In the genomic region with DNA sequence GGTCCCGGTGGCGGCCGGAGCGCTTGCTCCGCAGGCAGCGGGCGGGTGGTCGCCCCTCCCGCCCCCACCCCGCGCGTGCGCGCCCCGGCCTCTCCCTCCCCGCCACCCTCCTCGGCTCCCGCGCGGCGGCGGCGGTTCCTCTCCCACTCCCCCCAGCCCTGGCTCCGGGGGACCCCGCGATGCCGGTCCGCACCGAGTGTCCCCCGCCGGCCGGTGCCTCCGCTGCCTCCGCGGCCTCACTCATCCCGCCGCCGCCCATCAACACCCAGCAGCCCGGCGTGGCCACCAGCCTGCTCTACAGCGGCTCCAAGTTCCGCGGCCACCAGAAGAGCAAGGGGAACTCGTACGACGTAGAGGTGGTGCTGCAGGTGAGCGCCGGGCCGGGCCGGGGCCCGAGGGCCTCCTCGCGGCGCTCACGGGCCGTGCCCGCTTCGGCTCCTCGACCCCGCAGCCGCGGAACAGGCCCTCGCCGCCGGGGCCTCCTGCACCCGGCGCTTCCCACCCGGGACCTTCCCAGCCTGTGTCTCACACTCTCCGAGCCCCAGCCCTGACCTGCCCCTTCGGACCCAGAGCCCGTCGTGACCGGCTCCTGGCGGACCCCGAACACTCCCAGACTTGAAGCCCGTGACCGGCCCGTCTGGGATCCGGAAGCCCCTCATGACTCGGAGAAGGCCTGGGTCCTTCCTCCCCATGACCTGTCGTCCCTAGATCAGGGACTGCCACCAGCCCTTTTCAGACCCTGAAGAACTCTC, we compare ENCODE assay signal across 1 cellular context.
A peak's percentile ranks its signal among the peaks of the same experiment; 100 is the strongest.
TF ChIP-seq lines count a peak whose summit lies in the region.

No MANE protein-coding gene starts in this region.

TF ChIP-seq in H1, 55 proteins besides CTCF, POLR2A, EP300 and RAD21:
- TF ChIP-seq KDM1A (IDR thresholded peaks at IDR 0.05; ENCODE audit: borderline replicate concordance, low read length), result no peak
- TF ChIP-seq TAF7 (optimal IDR thresholded peaks at IDR 0.05; ENCODE audit: borderline replicate concordance, low read depth, low read length), result peak; percentile 34
- peak; percentile 39 for TF ChIP-seq KDM4A (IDR thresholded peaks at IDR 0.05; ENCODE audit: low read depth, low read length, severe bottlenecking)
- TF ChIP-seq RBBP5 (IDR thresholded peaks at IDR 0.05; ENCODE audit: borderline replicate concordance, low read depth, low read length), result peak; percentile 33; the same call in 1 of the 2 replicates
- TF ChIP-seq EZH2 (IDR thresholded peaks at IDR 0.05; ENCODE audit: low read depth, low read length, severe bottlenecking), result no peak
- peak; percentile 61 for TF ChIP-seq ASH2L (IDR thresholded peaks at IDR 0.05; ENCODE audit: low read length)
- 0 out of 2 replicates have a peak, but pooled peaks have one; percentile 34 for TF ChIP-seq GABPA (IDR thresholded peaks at IDR 0.05; ENCODE audit: borderline replicate concordance, insufficient read depth, low read length)
- 0 out of 2 replicates have a peak, but pooled peaks have one; percentile 39 for TF ChIP-seq TAF1 (IDR thresholded peaks at IDR 0.05; ENCODE audit: low read depth, low read length)
- peak; percentile 56 for TF ChIP-seq PHF8 (conservative IDR thresholded peaks at IDR 0.05; ENCODE audit: low read depth, low read length)
- TF ChIP-seq SIN3A (conservative IDR thresholded peaks at IDR 0.05 in 1 of 2, IDR thresholded peaks at IDR 0.05 in 1 of 2; ENCODE audit: low read depth in 1 of 2, low read length in 2 of 2), result peak in 1 of 2 experiments; percentile 40; a peak in 1 of 4 replicates
